In genomic region chr18:62729487-62730386, GRCh38 we compare ENCODE assay signal across 13 cellular contexts. TPM values are rescaled to one million over a fixed set of nuclear protein-coding genes. Genes with fewer than 3 reads are reported as not detected.
A peak's percentile ranks its signal among the peaks of the same experiment; 100 is the strongest.
DNase-seq lines count a peak whose midpoint lies in the region; ATAC-seq, FAIRE-seq and TF ChIP-seq lines count a peak whose summit lies in the region.
"Had no signal": no experiment of that assay in that cellular context is flagged by ENCODE, and none has a peak within 500 bp of the region (broad histone marks: within the 10 kb centered on the region; RNA-seq: fewer than 3 reads in every experiment).

No MANE protein-coding gene starts in this region.

- no peak overlapping the region for H3K4me3 Mint-ChIP-seq in Calu3 (ENCODE audit: low read depth, unreplicated experiment)

- no peak overlapping the region for H3K27ac Mint-ChIP-seq in Calu3 (ENCODE audit: unreplicated experiment)

- POLR2A ChIA-PET in HEK293T (lab: Yijun Ruan, JAX) = no interaction called here

- peaks cover 80% of the 10 kb centered on the region for H3K36me3 ChIP-seq in BLaER1
- H3K36me3 ChIP-seq: upper lobe of right lung had no signal

- H3K9me3 ChIP-seq in BLaER1 = peaks cover 78% of the 10 kb centered on the region
- H3K9me3 ChIP-seq: upper lobe of right lung had no signal

- H3K4me2 ChIP-seq in BLaER1 = peak overlapping the region; percentile 0; the same call in 1 of the 2 replicates

- H3K4me1 ChIP-seq in BLaER1 = peaks cover 34% of the 10 kb centered on the region
- H3K4me1 ChIP-seq: upper lobe of right lung had no signal

- FAIRE-seq in GM19239 (lab: Jason Lieb, UNC) = peak; percentile 74
- FAIRE-seq: RCC 7860 had no signal

- peaks cover 4% of the 10 kb centered on the region for H3K9me3 Mint-ChIP-seq in Calu3 (ENCODE audit: low read depth, unreplicated experiment)

- peaks cover 9% of the 10 kb centered on the region; the same call in 1 of the 2 replicates for H4K20me1 ChIP-seq in BLaER1

- BruUV-seq in Calu3 (replicated peaks; lab: Mats Ljungman, UMichigan) = no TSS peak

- no peak overlapping the region for H3K9ac ChIP-seq in BLaER1

- H3K27ac ChIP-seq in BLaER1 = no peak overlapping the region
- H3K27ac ChIP-seq: upper lobe of right lung had no signal

- intact Hi-C loops in Calu3 (cut with micrococcal nuclease; ENCODE audit: unreplicated experiment) = no loop called here

- no peaks in the 10 kb centered on the region for H3K27me3 ChIP-seq in BLaER1
- H3K27me3 ChIP-seq: upper lobe of right lung had no signal

- no peaks in the 10 kb centered on the region for H3K27me3 Mint-ChIP-seq in Calu3 (ENCODE audit: unreplicated experiment)

- CTCF ChIA-PET in HEK293T (lab: Yijun Ruan, JAX) = no interaction called here
- CTCF ChIA-PET in Calu3 (lab: Charles Lee) = no interaction called here

- peaks cover 5% of the 10 kb centered on the region for H3K36me3 Mint-ChIP-seq in Calu3 (ENCODE audit: insufficient read depth, unreplicated experiment)

- DNase-seq in GM19239 (ENCODE audit: insufficient read length, low spot score) (no peak), HEK293T (ENCODE audit: extremely low spot score) (no peak), NCI-H345 (lab: John Stamatoyannopoulos, UW) (no peak), Calu3 (no peak), T-helper 9 cell (no peak)
- DNase-seq: DMS79, KG1, right cardiac atrium, upper lobe of right lung had no signal

- TF ChIP-seq CTCF in Calu3 (IDR thresholded peaks at IDR 0.05; ENCODE audit: unreplicated experiment) = no peak

- peaks cover 13% of the 10 kb centered on the region for H3K4me1 Mint-ChIP-seq in Calu3 (ENCODE audit: low read depth, unreplicated experiment)

- H3K4me3 ChIP-seq in BLaER1 = peak overlapping the region; percentile 25; the same call in 1 of the 2 replicates
- H3K4me3 ChIP-seq: upper lobe of right lung had no signal

- ATAC-seq in HG02623 (IDR thresholded peaks at IDR 0.05; ENCODE audit: unreplicated experiment) (peak; percentile 89), HG03469 (IDR thresholded peaks at IDR 0.05; ENCODE audit: unreplicated experiment) (peak; percentile 90)
- ATAC-seq: right cardiac atrium, upper lobe of right lung had no signal

TF ChIP-seq in HEK293T, 16 proteins besides CTCF, POLR2A, EP300 and RAD21:
- TF ChIP-seq FOXK2 (IDR thresholded peaks at IDR 0.05) = no peak
- no peak for TF ChIP-seq ZNF384 (IDR thresholded peaks at IDR 0.05)
- no peak for TF ChIP-seq CTBP1 (IDR thresholded peaks at IDR 0.05; ENCODE audit: borderline replicate concordance)
- no peak for TF ChIP-seq ELF4 (IDR thresholded peaks at IDR 0.05)
- TF ChIP-seq FOXA1 (IDR thresholded peaks at IDR 0.05) = no peak
- no peak for TF ChIP-seq L3MBTL2 (conservative IDR thresholded peaks at IDR 0.05)
- TF ChIP-seq TARDBP (IDR thresholded peaks at IDR 0.05) = no peak
- no peak for TF ChIP-seq SP1 (IDR thresholded peaks at IDR 0.05)
- no peak for TF ChIP-seq HDGF (IDR thresholded peaks at IDR 0.05; ENCODE audit: borderline replicate concordance)
- TF ChIP-seq NFRKB (IDR thresholded peaks at IDR 0.05) = no peak
- TF ChIP-seq BHLHE40 (IDR thresholded peaks at IDR 0.05; ENCODE audit: borderline replicate concordance) = no peak
- TF ChIP-seq FOXM1 (IDR thresholded peaks at IDR 0.05; ENCODE audit: borderline replicate concordance) = no peak
- no peak for TF ChIP-seq LEF1 (IDR thresholded peaks at IDR 0.05; ENCODE audit: borderline replicate concordance)

RNA-seq across cellular contexts. Expression of gene PHLPP1, which starts 14.4 kb away (rescaled TPM):
- total RNA-seq in Calu3 (2022) = 28.0 and 32.8 TPM in 2 replicates
